23 cellular contexts compared by ENCODE assay signal in genomic region chr17:72504783-72505182, GRCh38.
"Had no signal": no experiment of that assay in that cellular context is flagged by ENCODE, and none has a peak within 500 bp of the region (broad histone marks: within the 10 kb centered on the region; RNA-seq: fewer than 3 reads in every experiment).

No MANE protein-coding gene starts in this region.

- H3K4me1 Mint-ChIP-seq: immature natural killer cell had no signal

- H3K27ac ChIP-seq: coronary artery, esophagus muscularis mucosa, foreskin keratinocyte, gastroesophageal sphincter, heart left ventricle, hepatocyte, left lung, lower lobe of right lung had no signal

- FAIRE-seq: colon, endothelial cell of umbilical vein, frontal cortex had no signal

- H3K27ac Mint-ChIP-seq: immature natural killer cell, mesothelial cell of epicardium had no signal

- H3K27me3 ChIP-seq: esophagus muscularis mucosa, foreskin keratinocyte, gastroesophageal sphincter, hepatocyte had no signal

- H3K9me3 ChIP-seq: esophagus muscularis mucosa, gastroesophageal sphincter, heart left ventricle, left lung, lower lobe of right lung, mucosa of descending colon had no signal

- H3K4me1 ChIP-seq: gastroesophageal sphincter, heart left ventricle, left lung, lower lobe of right lung had no signal

- H3K4me3 Mint-ChIP-seq: immature natural killer cell, mesothelial cell of epicardium had no signal

- H3K4me2 ChIP-seq: hepatocyte had no signal

- H3K4me3 ChIP-seq: coronary artery, dorsolateral prefrontal cortex, esophagus muscularis mucosa, gastroesophageal sphincter, heart left ventricle, hepatocyte, left lung, lower lobe of right lung, mucosa of descending colon had no signal

- H3K9me3 Mint-ChIP-seq: immature natural killer cell had no signal

- ATAC-seq: foreskin keratinocyte, gastroesophageal sphincter, heart left ventricle, left cardiac atrium, left lung, left ventricle myocardium superior, lower lobe of right lung, mucosa of descending colon had no signal

- H3K36me3 ChIP-seq: esophagus muscularis mucosa, gastroesophageal sphincter, heart left ventricle, left lung, lower lobe of right lung had no signal

- H3K36me3 Mint-ChIP-seq: immature natural killer cell, mesothelial cell of epicardium had no signal

- DNase-seq: dermis blood vessel endothelial cell; dorsolateral prefrontal cortex; effector CD4-positive, alpha-beta T cell; effector memory CD4-positive, alpha-beta T cell; foreskin keratinocyte; heart left ventricle; hypothalamus; immature natural killer cell; islet precursor cell; left cardiac atrium; left lung; left ventricle myocardium superior; lower lobe of right lung; mesenchymal stem cell; mucosa of descending colon had no signal

- H2AFZ ChIP-seq: hepatocyte had no signal
